ENCODE assay signal across 17 cellular contexts in genomic region chr4:26380740-26381139, GRCh38. TPM values are rescaled to one million over a fixed set of nuclear protein-coding genes. Genes with fewer than 3 reads are reported as not detected.
DNase-seq lines count a peak whose midpoint lies in the region; ATAC-seq and TF ChIP-seq lines count a peak whose summit lies in the region.
"Had no signal": no experiment of that assay in that cellular context is flagged by ENCODE, and none has a peak within 500 bp of the region (broad histone marks: within the 10 kb centered on the region; RNA-seq: fewer than 3 reads in every experiment).

No MANE protein-coding gene starts in this region.

- H3K27ac ChIP-seq in HEK293 (ENCODE audit: extremely low read depth, low read depth, low read length): no peak overlapping the region
- H3K27ac ChIP-seq in OCI-LY7 (ENCODE audit: low read depth, low read length, poor library complexity, severe bottlenecking): no peak overlapping the region
- H3K27ac ChIP-seq in mesenchymal stem cell (ENCODE audit: low read length, poor library complexity, severe bottlenecking): no peak overlapping the region
- no peak overlapping the region for H3K27ac ChIP-seq in PC-3 (ENCODE audit: low read length)
- H3K27ac ChIP-seq: A549, C4-2B had no signal

- no peak overlapping the region for H2BK5ac ChIP-seq in mesenchymal stem cell (ENCODE audit: low read depth, low read length, poor library complexity, severe bottlenecking)

- 100% methylated on average over 1 of the region's 2 CpGs for WGBS in mesenchymal stem cell

- peaks cover 19% of the 10 kb centered on the region for H4K20me1 ChIP-seq in OCI-LY7 (ENCODE audit: insufficient read depth, low read length)
- H4K20me1 ChIP-seq in PC-3 (ENCODE audit: low read length): 0 out of 2 replicates have a peak, but pooled peaks cover 8% of the 10 kb centered on the region

- POLR2A ChIA-PET in HEK293 (lab: Yijun Ruan, JAX) (no interaction called here), OCI-LY7 (lab: Charles Lee) (interaction anchor here (0.8 to 1.4 kb wide), 5 partner anchors 12 to 810 kb away, joined by 3 to 5 read pairs (median 4); no protein-coding TSS in a partner anchor), PC-3 (lab: Charles Lee; ENCODE audit: unreplicated experiment) (no interaction called here)

- H3K27me3 ChIP-seq in mesenchymal stem cell (ENCODE audit: control insufficient read depth in 1 of 2, insufficient read depth in 1 of 2, low read length in 2 of 2): no peaks in the 10 kb centered on the region
- H3K27me3 ChIP-seq in PC-3 (ENCODE audit: low read length): no peaks in the 10 kb centered on the region
- H3K27me3 ChIP-seq: BE2C had no signal

- H3K4ac ChIP-seq in mesenchymal stem cell (ENCODE audit: low read depth in 1 of 2, low read length in 2 of 2): no peak overlapping the region

- H3K23ac ChIP-seq in mesenchymal stem cell (ENCODE audit: low read length in 2 of 2): no peak overlapping the region

- H2AFZ ChIP-seq in OCI-LY7 (ENCODE audit: low read length): no peak overlapping the region
- H2AFZ ChIP-seq in mesenchymal stem cell (ENCODE audit: low read depth, low read length): no peak overlapping the region
- H2AFZ ChIP-seq in PC-3 (ENCODE audit: low read length): no peak overlapping the region

- H3F3A ChIP-seq in PC-3 (ENCODE audit: low read length, unreplicated experiment): no peaks in the 10 kb centered on the region

- BruUV-seq in OCI-LY7 (replicated peaks; lab: Mats Ljungman, UMichigan) (no TSS peak), PC-3 (replicated peaks; lab: Mats Ljungman, UMichigan) (no TSS peak)

- no peak for DNase-seq in OCI-LY7 (ENCODE audit: low spot score)
- no peak for DNase-seq in mesenchymal stem cell
- no peak for DNase-seq in PC-3
- no peak for DNase-seq in activated naive CD4-positive, alpha-beta T cell (lab: John Stamatoyannopoulos, UW)
- DNase-seq in NCI-H2171 treated with DMSO at 0.1 percent for 48 hours (lab: John Stamatoyannopoulos, UW): no peak
- DNase-seq: BE2C; CD4-positive, alpha-beta memory T cell; DMS153; DMS79 treated with DMSO at 0.1 percent for 48 hours; GF-D8; GOT3; H9; HFFc6 had no signal

- H2BK12ac ChIP-seq in mesenchymal stem cell (ENCODE audit: low read length in 2 of 2): no peak overlapping the region

- H3K9me3 ChIP-seq in HEK293 (ENCODE audit: control insufficient read depth, insufficient read depth, low read depth, low read length) (no peaks in the 10 kb centered on the region), OCI-LY7 (ENCODE audit: low read length) (no peaks in the 10 kb centered on the region), mesenchymal stem cell (ENCODE audit: control insufficient read depth, low read length) (no peaks in the 10 kb centered on the region), PC-3 (ENCODE audit: low read length) (no peaks in the 10 kb centered on the region)
- H3K9me3 ChIP-seq: A549, BE2C had no signal

- H3K79me2 ChIP-seq in OCI-LY7 (ENCODE audit: insufficient read depth, low read depth, low read length) (peaks cover 36% of the 10 kb centered on the region), PC-3 (ENCODE audit: low read length) (peaks cover 87% of the 10 kb centered on the region)

- H3K4me3 ChIP-seq in HEK293 (ENCODE audit: low read depth, low read length) (no peak overlapping the region), OCI-LY7 (ENCODE audit: low read depth, low read length, poor library complexity, severe bottlenecking) (no peak overlapping the region), mesenchymal stem cell (ENCODE audit: insufficient read depth in 1 of 2, low read depth in 1 of 2, low read length in 2 of 2) (no peak overlapping the region), PC-3 (ENCODE audit: low read length) (no peak overlapping the region)
- H3K4me3 ChIP-seq: A549 had no signal

- TF ChIP-seq CTCF in HEK293 (tag by site-specific recombination; IDR thresholded peaks at IDR 0.05) (no peak), OCI-LY7 (conservative IDR thresholded peaks at IDR 0.05; ENCODE audit: low read length) (no peak), PC-3 (conservative IDR thresholded peaks at IDR 0.05; ENCODE audit: low read depth, low read length) (no peak)

- no peak overlapping the region for H4K91ac ChIP-seq in mesenchymal stem cell (ENCODE audit: low read length)

- H2BK15ac ChIP-seq in mesenchymal stem cell (ENCODE audit: low read depth, poor library complexity, severe bottlenecking): no peak overlapping the region

- no peaks in the 10 kb centered on the region for H3K9me2 ChIP-seq in OCI-LY7 (ENCODE audit: insufficient read depth, low read length)
- H3K9me2 ChIP-seq in PC-3 (replicated peaks; ENCODE audit: low read length): no peaks in the 10 kb centered on the region

- peaks cover 12% of the 10 kb centered on the region for H3K79me1 ChIP-seq in mesenchymal stem cell (replicated peaks; ENCODE audit: low read length, poor library complexity, severe bottlenecking)

- H2BK120ac ChIP-seq in mesenchymal stem cell (ENCODE audit: low read depth, low read length): no peak overlapping the region

- no peak for ATAC-seq in PC-3
- no peak for ATAC-seq in GM18909 (IDR thresholded peaks at IDR 0.05; ENCODE audit: poor library complexity, unreplicated experiment)
- ATAC-seq: A549 had no signal

- no peak overlapping the region for H2AK5ac ChIP-seq in mesenchymal stem cell (ENCODE audit: low read length, severe bottlenecking)

- no peak overlapping the region for H3K14ac ChIP-seq in mesenchymal stem cell (ENCODE audit: low read length in 2 of 2)

- H3K4me1 ChIP-seq in HEK293 (ENCODE audit: control insufficient read depth, insufficient read depth, low read length): no peaks in the 10 kb centered on the region
- H3K4me1 ChIP-seq in OCI-LY7 (ENCODE audit: insufficient read depth, low read length, poor library complexity, severe bottlenecking): peaks cover 36% of the 10 kb centered on the region
- no peaks in the 10 kb centered on the region for H3K4me1 ChIP-seq in mesenchymal stem cell (ENCODE audit: control insufficient read depth, insufficient read depth, low read depth, low read length)
- no peaks in the 10 kb centered on the region for H3K4me1 ChIP-seq in PC-3 (ENCODE audit: insufficient read depth, low read length)
- H3K4me1 ChIP-seq: BE2C had no signal

- peak overlapping the region; percentile 31; the same call in 1 of the 2 replicates for H3K4me2 ChIP-seq in OCI-LY7 (ENCODE audit: low read length)
- H3K4me2 ChIP-seq in mesenchymal stem cell (ENCODE audit: low read length, poor library complexity, severe bottlenecking): no peak overlapping the region
- no peak overlapping the region for H3K4me2 ChIP-seq in PC-3 (ENCODE audit: low read length)
- H3K4me2 ChIP-seq: A549 had no signal

- H4K8ac ChIP-seq in mesenchymal stem cell (ENCODE audit: low read length): no peak overlapping the region

- intact Hi-C loops in OCI-LY7 (cut with micrococcal nuclease; ENCODE audit: unreplicated experiment) (no loop called here), PC-3 (cut with micrococcal nuclease) (no loop called here)

- no peak overlapping the region for H3K18ac ChIP-seq in mesenchymal stem cell (ENCODE audit: low read depth in 1 of 2, low read length in 2 of 2)

- CTCF ChIA-PET in HEK293 (lab: Yijun Ruan, JAX): no interaction called here
- CTCF ChIA-PET in OCI-LY7 (lab: Charles Lee; ENCODE audit: unreplicated experiment): no interaction called here
- CTCF ChIA-PET in PC-3 (lab: Charles Lee): interaction anchor here (0.7 kb wide), 1 partner anchor 34 kb away, joined by 5 read pairs; no protein-coding TSS in a partner anchor

- peak overlapping the region; percentile 25 for H3K9ac ChIP-seq in mesenchymal stem cell (ENCODE audit: low read length)
- no peak overlapping the region for H3K9ac ChIP-seq in PC-3 (ENCODE audit: low read length)

- H3K36me3 ChIP-seq in HEK293 (ENCODE audit: control insufficient read depth in 2 of 2, insufficient read depth in 1 of 2, low read length in 2 of 2) (no peaks in the 10 kb centered on the region), OCI-LY7 (ENCODE audit: insufficient read depth, low read length) (no peaks in the 10 kb centered on the region), mesenchymal stem cell (ENCODE audit: control insufficient read depth in 1 of 2, insufficient read depth in 2 of 2, low read depth in 1 of 2, low read length in 2 of 2) (peaks cover 0 to 70% of the 10 kb centered on the region in 2 experiments), PC-3 (ENCODE audit: low read depth, low read length) (no peaks in the 10 kb centered on the region)
- H3K36me3 ChIP-seq: BE2C had no signal

TF ChIP-seq in HEK293, 187 proteins besides CTCF, POLR2A, EP300 and RAD21:
- TF ChIP-seq ZNF362 (tag by site-specific recombination; IDR thresholded peaks at IDR 0.05) (0 out of 2 replicates have a peak, but pooled peaks have one; percentile 15), ZNF248 (tag by site-specific recombination; IDR thresholded peaks at IDR 0.05) (no peak)

RNA-seq across cellular contexts. Expression of gene RBPJ, which starts 59.9 kb away (rescaled TPM):
- 33.2 and 39.9 TPM in 2 replicates for total RNA-seq in OCI-LY7 (2014; rRNA removed; shearing (Covaris generic))
- total RNA-seq in OCI-LY7 (2022): 61.1 and 61.4 TPM in 2 replicates
- polyA plus RNA-seq in mesenchymal stem cell (2013, experiment 1 of 2): 55.7 TPM
- polyA plus RNA-seq in mesenchymal stem cell (2013, experiment 2 of 2): 54.9 TPM
- total RNA-seq in PC-3 (2014; rRNA removed): 31.5 and 39.1 TPM in 2 replicates
